Comparison of ENCODE assay signal across 27 cellular contexts in genomic region chr9:133583111-133583510, GRCh38. TPM values are rescaled to one million over a fixed set of nuclear protein-coding genes. Genes with fewer than 3 reads are reported as not detected.
"Had no signal": no experiment of that assay in that cellular context is flagged by ENCODE, and none has a peak within 500 bp of the region (broad histone marks: within the 10 kb centered on the region; RNA-seq: fewer than 3 reads in every experiment).

No MANE protein-coding gene starts in this region.

- ATAC-seq: activated CD8-positive, alpha-beta T cell treated with anti-CD3 and anti-CD28 coated beads for 36 hours; body of pancreas; T-cell had no signal

- H3K27ac ChIP-seq: body of pancreas, cardiac muscle cell, spleen, testis, VCaP had no signal

- H3K9me3 ChIP-seq: body of pancreas, heart right ventricle, mucosa of descending colon, spleen, testis had no signal

- H3K36me3 ChIP-seq: cardiac muscle cell, heart right ventricle, spleen had no signal

- DNase-seq: activated CD4-positive, alpha-beta T cell treated with anti-CD3 and anti-CD28 coated beads, Interleukin-2, amount 10 ng/mL, durations not matched to agents 7 days and 5 days; activated CD4-positive, CD25-positive, alpha-beta regulatory T cell treated with anti-CD3 and anti-CD28 coated beads, Interleukin-2, amount 50 U/mL, for 72 hours; activated CD8-positive, alpha-beta T cell treated with anti-CD3 and anti-CD28 coated beads for 36 hours; activated gamma-delta T cell treated with Interleukin-2 at 50 U/mL for 16 hours; anterior cingulate cortex; body of pancreas; foreskin fibroblast; mucosa of descending colon; occipital lobe; spleen; stimulated activated CD4-positive, alpha-beta T cell treated with anti-CD3 and anti-CD28 coated beads, Interleukin-4, amount 100 ng/mL, for 1 hour; stimulated activated naive CD4-positive, alpha-beta T cell; T-cell; testis had no signal

- H3K4me3 ChIP-seq: body of pancreas, cardiac muscle cell, heart right ventricle, mucosa of descending colon, spleen, testis had no signal

- H3K36me3 Mint-ChIP-seq: activated naive CD4-positive, alpha-beta T cell treated with anti-CD3 and anti-CD28 coated beads, Interleukin-2, amount 50 U/mL, for 24 hours; memory B cell; T-cell; type B pancreatic cell had no signal

- H3K4me1 Mint-ChIP-seq: activated CD4-positive, alpha-beta T cell treated with anti-CD3 and anti-CD28 coated beads, Interleukin-2, amount 10 ng/mL, durations not matched to agents 7 days and 5 days had no signal

- H3K9me3 Mint-ChIP-seq: activated CD4-positive, alpha-beta T cell treated with anti-CD3 and anti-CD28 coated beads, Interleukin-2, amount 10 ng/mL, durations not matched to agents 7 days and 5 days; activated CD8-positive, alpha-beta T cell treated with anti-CD3 and anti-CD28 coated beads for 36 hours; activated naive CD4-positive, alpha-beta T cell treated with anti-CD3 and anti-CD28 coated beads, Interleukin-2, amount 50 U/mL, for 24 hours; memory B cell; T-cell; T-helper 2 cell treated with Interferon-gamma antibody and Interleukin-4, amounts not matched to agents 5 μg/mL and 100 μg/mL, for 36 hours; type B pancreatic cell had no signal

- H3K4me3 Mint-ChIP-seq: activated CD4-positive, alpha-beta T cell treated with anti-CD3 and anti-CD28 coated beads, Interleukin-2, amount 10 ng/mL, durations not matched to agents 7 days and 5 days; activated CD8-positive, alpha-beta T cell treated with anti-CD3 and anti-CD28 coated beads for 36 hours; activated naive CD4-positive, alpha-beta T cell treated with anti-CD3 and anti-CD28 coated beads, Interleukin-2, amount 50 U/mL, for 24 hours; activated T-helper 1 cell treated with anti-CD3 and anti-CD28 coated beads, Interleukin-12 subunit alpha, Interleukin-12 subunit beta, Interleukin-2, Interleukin-4 antibody, amounts not matched to agents 30 ng/mL and 10 ng/mL and 1 ng/mL, durations not matched to agents 14 hours and 24 hours and 36 hours; memory B cell; T-cell; T-helper 2 cell treated with Interferon-gamma antibody and Interleukin-4, amounts not matched to agents 5 μg/mL and 100 μg/mL, for 36 hours; type B pancreatic cell had no signal

- H3K4me1 ChIP-seq: body of pancreas had no signal

- H3K27me3 ChIP-seq: cardiac muscle cell, testis had no signal

- H3K27ac Mint-ChIP-seq: activated CD4-positive, alpha-beta T cell treated with anti-CD3 and anti-CD28 coated beads, Interleukin-2, amount 10 ng/mL, durations not matched to agents 7 days and 5 days; activated CD8-positive, alpha-beta T cell treated with anti-CD3 and anti-CD28 coated beads for 36 hours; activated naive CD4-positive, alpha-beta T cell treated with anti-CD3 and anti-CD28 coated beads, Interleukin-2, amount 50 U/mL, for 24 hours; activated T-helper 1 cell treated with anti-CD3 and anti-CD28 coated beads, Interleukin-12 subunit alpha, Interleukin-12 subunit beta, Interleukin-2, Interleukin-4 antibody, amounts not matched to agents 30 ng/mL and 10 ng/mL and 1 ng/mL, durations not matched to agents 14 hours and 24 hours and 36 hours; memory B cell; T-cell; T-helper 2 cell treated with Interferon-gamma antibody and Interleukin-4, amounts not matched to agents 5 μg/mL and 100 μg/mL, for 36 hours; type B pancreatic cell had no signal

RNA-seq across cellular contexts. Expression of gene FAM163B, which starts 26.1 kb away (rescaled TPM):
- total RNA-seq: activated CD4-positive, alpha-beta T cell treated with anti-CD3 and anti-CD28 coated beads, Interleukin-2, amount 10 ng/mL, durations not matched to agents 7 days and 5 days; activated CD8-positive, alpha-beta T cell treated with anti-CD3 and anti-CD28 coated beads for 36 hours; activated T-helper 1 cell treated with anti-CD3 and anti-CD28 coated beads, Interleukin-12 subunit alpha, Interleukin-12 subunit beta, Interleukin-2, Interleukin-4 antibody, amounts not matched to agents 30 ng/mL and 10 ng/mL and 1 ng/mL, durations not matched to agents 14 hours and 24 hours and 36 hours; chondrocyte; epithelial cell of proximal tubule; fibroblast of lung; heart right ventricle; T-cell had no signal
- polyA plus RNA-seq: cardiac muscle cell, fibroblast of lung, keratinocyte had no signal

RNA-seq across cellular contexts. Expression of gene ADAMTSL2, which starts 48.6 kb away (rescaled TPM):
- total RNA-seq: activated CD4-positive, alpha-beta T cell treated with anti-CD3 and anti-CD28 coated beads, Interleukin-2, amount 10 ng/mL, durations not matched to agents 7 days and 5 days; activated T-helper 1 cell treated with anti-CD3 and anti-CD28 coated beads, Interleukin-12 subunit alpha, Interleukin-12 subunit beta, Interleukin-2, Interleukin-4 antibody, amounts not matched to agents 30 ng/mL and 10 ng/mL and 1 ng/mL, durations not matched to agents 14 hours and 24 hours and 36 hours; epithelial cell of proximal tubule had no signal
- polyA plus RNA-seq: keratinocyte had no signal

RNA-seq across cellular contexts. Expression of gene DBH, which starts 53.1 kb away (rescaled TPM):
- total RNA-seq: activated CD4-positive, alpha-beta T cell treated with anti-CD3 and anti-CD28 coated beads, Interleukin-2, amount 10 ng/mL, durations not matched to agents 7 days and 5 days; activated CD8-positive, alpha-beta T cell treated with anti-CD3 and anti-CD28 coated beads for 36 hours; activated T-helper 1 cell treated with anti-CD3 and anti-CD28 coated beads, Interleukin-12 subunit alpha, Interleukin-12 subunit beta, Interleukin-2, Interleukin-4 antibody, amounts not matched to agents 30 ng/mL and 10 ng/mL and 1 ng/mL, durations not matched to agents 14 hours and 24 hours and 36 hours; body of pancreas; cardiac muscle cell; chondrocyte; epithelial cell of proximal tubule; fibroblast of lung; mucosa of descending colon; occipital lobe had no signal
- polyA plus RNA-seq: fibroblast of lung, keratinocyte, neural cell had no signal

RNA-seq across cellular contexts. Expression of gene MYMK, which starts 58.4 kb away (rescaled TPM):
- total RNA-seq: activated CD4-positive, alpha-beta T cell treated with anti-CD3 and anti-CD28 coated beads, Interleukin-2, amount 10 ng/mL, durations not matched to agents 7 days and 5 days; activated CD8-positive, alpha-beta T cell treated with anti-CD3 and anti-CD28 coated beads for 36 hours; activated T-helper 1 cell treated with anti-CD3 and anti-CD28 coated beads, Interleukin-12 subunit alpha, Interleukin-12 subunit beta, Interleukin-2, Interleukin-4 antibody, amounts not matched to agents 30 ng/mL and 10 ng/mL and 1 ng/mL, durations not matched to agents 14 hours and 24 hours and 36 hours; body of pancreas; cardiac muscle cell; chondrocyte; epithelial cell of proximal tubule; fibroblast of lung; heart right ventricle; mucosa of descending colon; occipital lobe; spleen; T-cell; testis had no signal
- polyA plus RNA-seq: cardiac muscle cell, fibroblast of lung, heart right ventricle, keratinocyte, neural cell, spleen had no signal
